9 cellular contexts compared by ENCODE assay signal in genomic region chr6:116666869-116667268, GRCh38.
DNase-seq lines count a peak whose midpoint lies in the region; ATAC-seq and TF ChIP-seq lines count a peak whose summit lies in the region.
"Had no signal": no experiment of that assay in that cellular context is flagged by ENCODE, and none has a peak within 500 bp of the region (broad histone marks: within the 10 kb centered on the region; RNA-seq: fewer than 3 reads in every experiment).

No MANE protein-coding gene starts in this region.

- ATAC-seq in GM19025 (IDR thresholded peaks at IDR 0.05; ENCODE audit: low read depth, unreplicated experiment) = peak; percentile 38
- peak; percentile 48 for ATAC-seq in HG02798 (IDR thresholded peaks at IDR 0.05; ENCODE audit: poor library complexity, unreplicated experiment)

- H3K4me3 ChIP-seq in neutrophil (ENCODE audit: low read depth in 1 of 2, low read length in 1 of 2) = no peak overlapping the region

- TF ChIP-seq CTCF in neutrophil (IDR thresholded peaks at IDR 0.05) = no peak

- DNase-seq in T-helper 2 cell treated with Interferon-gamma antibody and Interleukin-4, amounts not matched to agents 5 μg/mL and 100 μg/mL, for 36 hours (ENCODE audit: low spot score) = no peak
- DNase-seq in kidney glomerular epithelial cell (lab: John Stamatoyannopoulos, UW) (no peak), NCI-H1694 (lab: John Stamatoyannopoulos, UW) (no peak), HCEC 1CT (no peak)
- DNase-seq: NCI-H1930 had no signal

- peak overlapping the region; percentile 26 for H3K27ac ChIP-seq in neutrophil
- H3K27ac ChIP-seq: prostate gland had no signal

- peaks cover 33 to 39% of the 10 kb centered on the region in 2 experiments for H3K4me1 ChIP-seq in neutrophil (ENCODE audit: control insufficient read depth in 1 of 2, insufficient read depth in 1 of 2, low read depth in 1 of 2, low read length in 1 of 2)

- no peaks in the 10 kb centered on the region for H3K9me3 ChIP-seq in neutrophil
- H3K9me3 ChIP-seq: prostate gland had no signal

- no peaks in the 10 kb centered on the region for H3K27me3 ChIP-seq in neutrophil

- peaks cover 28% of the 10 kb centered on the region for H3K36me3 Mint-ChIP-seq in T-helper 2 cell treated with Interferon-gamma antibody and Interleukin-4, amounts not matched to agents 5 μg/mL and 100 μg/mL, for 36 hours (ENCODE audit: low read depth)

- H3K4me3 Mint-ChIP-seq in T-helper 2 cell treated with Interferon-gamma antibody and Interleukin-4, amounts not matched to agents 5 μg/mL and 100 μg/mL, for 36 hours = peak overlapping the region; percentile 75

- peaks cover 36% of the 10 kb centered on the region for H3K4me1 Mint-ChIP-seq in T-helper 2 cell treated with Interferon-gamma antibody and Interleukin-4, amounts not matched to agents 5 μg/mL and 100 μg/mL, for 36 hours (ENCODE audit: low read depth)

- H3K36me3 ChIP-seq in neutrophil = no peaks in the 10 kb centered on the region
- H3K36me3 ChIP-seq: prostate gland had no signal

- H3K9me3 Mint-ChIP-seq in T-helper 2 cell treated with Interferon-gamma antibody and Interleukin-4, amounts not matched to agents 5 μg/mL and 100 μg/mL, for 36 hours = no peaks in the 10 kb centered on the region

- peaks cover 4% of the 10 kb centered on the region for H3K27me3 Mint-ChIP-seq in T-helper 2 cell treated with Interferon-gamma antibody and Interleukin-4, amounts not matched to agents 5 μg/mL and 100 μg/mL, for 36 hours (ENCODE audit: low read depth)

- H3K27ac Mint-ChIP-seq in T-helper 2 cell treated with Interferon-gamma antibody and Interleukin-4, amounts not matched to agents 5 μg/mL and 100 μg/mL, for 36 hours = peak overlapping the region; percentile 62
